7 cellular contexts compared by ENCODE assay signal in genomic region chr2:10488142-10488541, GRCh38. TPM values are rescaled to one million over a fixed set of nuclear protein-coding genes. Genes with fewer than 3 reads are reported as not detected.
A peak's percentile ranks its signal among the peaks of the same experiment; 100 is the strongest.
DNase-seq lines count a peak whose midpoint lies in the region; ATAC-seq and TF ChIP-seq lines count a peak whose summit lies in the region.
"Not testable (repeated sequence)": the region's sequence is repeated elsewhere in the genome, so short reads cannot be mapped to it uniquely, and the experiment has no call there.

No MANE protein-coding gene starts in this region.

- peaks cover 27% of the 10 kb centered on the region for H3K4me1 Mint-ChIP-seq in Caco-2 (ENCODE audit: low read depth, unreplicated experiment)
- H3K4me1 Mint-ChIP-seq in activated T-helper 1 cell treated with anti-CD3 and anti-CD28 coated beads, Interleukin-12 subunit alpha, Interleukin-12 subunit beta, Interleukin-2, Interleukin-4 antibody, amounts not matched to agents 30 ng/mL and 10 ng/mL and 1 ng/mL, durations not matched to agents 14 hours and 24 hours and 36 hours (ENCODE audit: low read depth): not testable (repeated sequence)
- peaks cover 21% of the 10 kb centered on the region for H3K4me1 Mint-ChIP-seq in central memory CD8-positive, alpha-beta T cell

- CTCF ChIA-PET in Caco-2 (lab: Charles Lee): not testable (repeated sequence)

- whole genome bisulfite sequencing in sigmoid colon, 2 donors: 83 to 89% methylated on average over 8 of the region's 8 CpGs
- 86 to 90% methylated on average over 8 of the region's 8 CpGs for WGBS in testis, 2 donors

- not testable (repeated sequence) for TF ChIP-seq CTCF in Caco-2 (IDR thresholded peaks at IDR 0.05; ENCODE audit: insufficient read depth in 1 of 2, low read depth in 1 of 2, low read length in 1 of 2, severe bottlenecking in 1 of 2, unreplicated experiment in 1 of 2); sigmoid colon (IDR thresholded peaks at IDR 0.05); testis (IDR thresholded peaks at IDR 0.05)

- H3K27ac Mint-ChIP-seq in Caco-2 (ENCODE audit: unreplicated experiment): peak overlapping the region; percentile 18
- peak overlapping the region; percentile 52 for H3K27ac Mint-ChIP-seq in activated T-helper 1 cell treated with anti-CD3 and anti-CD28 coated beads, Interleukin-12 subunit alpha, Interleukin-12 subunit beta, Interleukin-2, Interleukin-4 antibody, amounts not matched to agents 30 ng/mL and 10 ng/mL and 1 ng/mL, durations not matched to agents 14 hours and 24 hours and 36 hours
- peak overlapping the region; percentile 81 for H3K27ac Mint-ChIP-seq in central memory CD8-positive, alpha-beta T cell (ENCODE audit: low read depth)

- H3K36me3 Mint-ChIP-seq in Caco-2 (ENCODE audit: insufficient read depth, unreplicated experiment); activated T-helper 1 cell treated with anti-CD3 and anti-CD28 coated beads, Interleukin-12 subunit alpha, Interleukin-12 subunit beta, Interleukin-2, Interleukin-4 antibody, amounts not matched to agents 30 ng/mL and 10 ng/mL and 1 ng/mL, durations not matched to agents 14 hours and 24 hours and 36 hours (ENCODE audit: low read depth); central memory CD8-positive, alpha-beta T cell (ENCODE audit: insufficient read depth): not testable (repeated sequence)

- peaks cover 37% of the 10 kb centered on the region for H3K4me1 ChIP-seq in Caco-2
- not testable (repeated sequence) for H3K4me1 ChIP-seq in sigmoid colon, testis

- POLR2A ChIA-PET in Caco-2 (lab: Charles Lee): interaction anchor here (1.5 kb wide), 1 partner anchor 40 kb away, joined by 6 read pairs; the partner anchor contains the start of gene ODC1

- intact Hi-C loops in Caco-2 (cut with micrococcal nuclease; ENCODE audit: unreplicated experiment); activated T-helper 1 cell treated with anti-CD3 and anti-CD28 coated beads, Interleukin-12 subunit alpha, Interleukin-12 subunit beta, Interleukin-2, Interleukin-4 antibody, amounts not matched to agents 30 ng/mL and 10 ng/mL and 1 ng/mL, durations not matched to agents 14 hours and 24 hours and 36 hours (cut with micrococcal nuclease); sigmoid colon (cut with DNase I); testis (cut with DNase I; ENCODE audit: low total_unique reads): not testable (repeated sequence)

- not testable (repeated sequence) for H3K27ac ChIP-seq in sigmoid colon, testis

- DNase-seq in Caco-2 (peak in 1 of 2 experiments; percentile 7), mesenteric fat pad (ENCODE audit: low spot score) (peak; percentile 55), sigmoid colon (peak; percentile 4), testis (peak; percentile 2)
- DNase-seq in activated CD8-positive, alpha-beta memory T cell treated with anti-CD3 and anti-CD28 coated beads for 24 hours: peak; percentile 33
- not testable (repeated sequence) for DNase-seq in activated T-helper 1 cell treated with anti-CD3 and anti-CD28 coated beads, Interleukin-12 subunit alpha, Interleukin-12 subunit beta, Interleukin-2, Interleukin-4 antibody, amounts not matched to agents 30 ng/mL and 10 ng/mL and 1 ng/mL, durations not matched to agents 14 hours and 24 hours and 36 hours (ENCODE audit: low spot score); central memory CD8-positive, alpha-beta T cell (ENCODE audit: low spot score in 2 of 2)

- TF ChIP-seq EP300 in sigmoid colon (IDR thresholded peaks at IDR 0.05): not testable (repeated sequence)

- ATAC-seq in central memory CD8-positive, alpha-beta T cell (replicated peaks; ENCODE audit: extremely low read depth, poor library complexity, severe bottlenecking): not testable (repeated sequence)

- H3K4me3 ChIP-seq in Caco-2 (ENCODE audit: low read depth, low read length); sigmoid colon; testis: not testable (repeated sequence)

- not testable (repeated sequence) for H3K27me3 ChIP-seq in Caco-2 (replicated peaks; ENCODE audit: control insufficient read depth, insufficient read depth, low read length); sigmoid colon; testis

- H3K9me3 Mint-ChIP-seq in Caco-2 (ENCODE audit: unreplicated experiment); activated T-helper 1 cell treated with anti-CD3 and anti-CD28 coated beads, Interleukin-12 subunit alpha, Interleukin-12 subunit beta, Interleukin-2, Interleukin-4 antibody, amounts not matched to agents 30 ng/mL and 10 ng/mL and 1 ng/mL, durations not matched to agents 14 hours and 24 hours and 36 hours; central memory CD8-positive, alpha-beta T cell: not testable (repeated sequence)

- not testable (repeated sequence) for H3K4me3 Mint-ChIP-seq in Caco-2 (ENCODE audit: unreplicated experiment); activated T-helper 1 cell treated with anti-CD3 and anti-CD28 coated beads, Interleukin-12 subunit alpha, Interleukin-12 subunit beta, Interleukin-2, Interleukin-4 antibody, amounts not matched to agents 30 ng/mL and 10 ng/mL and 1 ng/mL, durations not matched to agents 14 hours and 24 hours and 36 hours
- H3K4me3 Mint-ChIP-seq in central memory CD8-positive, alpha-beta T cell: peak overlapping the region; percentile 31

- not testable (repeated sequence) for TF ChIP-seq POLR2A in sigmoid colon (IDR thresholded peaks at IDR 0.05); testis (IDR thresholded peaks at IDR 0.05)

- not testable (repeated sequence) for H3K27me3 Mint-ChIP-seq in Caco-2 (ENCODE audit: insufficient read depth, unreplicated experiment); central memory CD8-positive, alpha-beta T cell
- H3K27me3 Mint-ChIP-seq in activated T-helper 1 cell treated with anti-CD3 and anti-CD28 coated beads, Interleukin-12 subunit alpha, Interleukin-12 subunit beta, Interleukin-2, Interleukin-4 antibody, amounts not matched to agents 30 ng/mL and 10 ng/mL and 1 ng/mL, durations not matched to agents 14 hours and 24 hours and 36 hours (ENCODE audit: insufficient read depth): peaks cover 27% of the 10 kb centered on the region

- H3K9me3 ChIP-seq in Caco-2, sigmoid colon, testis: not testable (repeated sequence)

- BruUV-seq in Caco-2 (replicated peaks; lab: Mats Ljungman, UMichigan): not testable (repeated sequence)

- not testable (repeated sequence) for H3K36me3 ChIP-seq in Caco-2 (ENCODE audit: control insufficient read depth, insufficient read depth, low read length); sigmoid colon; testis (ENCODE audit: low read depth, missing control alignments)

RNA-seq across cellular contexts. Expression of gene ODC1, which starts 40.0 kb away (rescaled TPM):
- 277 and 285 TPM in 2 replicates for total RNA-seq in Caco-2 (2022)
- total RNA-seq in activated T-helper 1 cell treated with anti-CD3 and anti-CD28 coated beads, Interleukin-12 subunit alpha, Interleukin-12 subunit beta, Interleukin-2, Interleukin-4 antibody, amounts not matched to agents 30 ng/mL and 10 ng/mL and 1 ng/mL, durations not matched to agents 14 hours and 24 hours and 36 hours: 235 and 247 TPM in 2 replicates
- 32.8 TPM for total RNA-seq in mesenteric fat pad
- 10 to 100 TPM; 44.6 to 84.4 (median 53.7) TPM for total RNA-seq in sigmoid colon
- polyA plus RNA-seq in sigmoid colon: 10 to 100 TPM; 34.8 to 88.2 (median 54.3) TPM
- 100 to 1,000 TPM; 208 to 321 TPM for total RNA-seq in testis
- 309 TPM for polyA plus RNA-seq in testis (ENCODE audit: insufficient read depth, low read depth, low replicate concordance)

Comparison
In these comparisons a context has a peak if more than half of its experiments do, and no peak if none do; other contexts are left out.
1. H3K27ac Mint-ChIP-seq: peak in every context shown above with its lines; median percentile 81 in central memory CD8-positive, alpha-beta T cell; 52 in activated T-helper 1 cell treated with anti-CD3 and anti-CD28 coated beads, Interleukin-12 subunit alpha, Interleukin-12 subunit beta, Interleukin-2, Interleukin-4 antibody, amounts not matched to agents 30 ng/mL and 10 ng/mL and 1 ng/mL, durations not matched to agents 14 hours and 24 hours and 36 hours; 18 in Caco-2.